16 cellular contexts compared by ENCODE assay signal in genomic region chr4:7760228-7760627, GRCh38.
DNase-seq lines count a peak whose midpoint lies in the region; ATAC-seq and TF ChIP-seq lines count a peak whose summit lies in the region.
"Had no signal": no experiment of that assay in that cellular context is flagged by ENCODE, and none has a peak within 500 bp of the region (broad histone marks: within the 10 kb centered on the region; RNA-seq: fewer than 3 reads in every experiment).

No MANE protein-coding gene starts in this region.

- 82 to 91% methylated on average over 9 of the region's 9 CpGs for WGBS in heart right ventricle, 2 donors
- 77 to 93% (median 80%) methylated on average over 8 to 9 of the region's 9 CpGs for WGBS in spleen, 5 donors

- H3K4me3 ChIP-seq in heart right ventricle = no peak overlapping the region
- H3K4me3 ChIP-seq in spleen = no peak overlapping the region
- H3K4me3 ChIP-seq in neural progenitor cell = no peak overlapping the region
- H3K4me3 ChIP-seq: thoracic aorta had no signal

- no peak overlapping the region for H3K27ac ChIP-seq in heart right ventricle
- H3K27ac ChIP-seq in spleen = peak overlapping the region in 2 of 8 donors; percentile 58 to 61
- H3K27ac ChIP-seq in neural progenitor cell = no peak overlapping the region
- H3K27ac ChIP-seq: thoracic aorta, WERI-Rb-1 had no signal

- H4K20me1 ChIP-seq in neural progenitor cell (ENCODE audit: low read depth) = peaks cover 20% of the 10 kb centered on the region

- TF ChIP-seq CTCF in heart right ventricle (IDR thresholded peaks at IDR 0.05) = no peak
- no peak for TF ChIP-seq CTCF in spleen (IDR thresholded peaks at IDR 0.05 in 8 of 11, conservative IDR thresholded peaks at IDR 0.05 in 3 of 11)
- no peak for TF ChIP-seq CTCF in neural progenitor cell (IDR thresholded peaks at IDR 0.05)

- H3K27me3 Mint-ChIP-seq in T-cell (no peaks in the 10 kb centered on the region), neural progenitor cell (ENCODE audit: insufficient read depth, low read depth) (peaks cover 18% of the 10 kb centered on the region)
- H3K27me3 Mint-ChIP-seq in dendritic cell treated with granulocyte-macrophage colony-stimulating factor and Interleukin-4, amounts not matched to agents 40 ng/mL and 50 ng/mL, for 4 days = peaks cover 40% of the 10 kb centered on the region

- ATAC-seq in left ventricle myocardium superior (no peak), heart right ventricle (no peak), T-cell (replicated peaks in 1 of 4) (no peak)

- CTCF ChIA-PET in T-cell (lab: Charles Lee) = no interaction called here

- H3K9ac ChIP-seq in neural progenitor cell = no peak overlapping the region

- H3F3A ChIP-seq in neural progenitor cell (ENCODE audit: low read depth) = peaks cover 12% of the 10 kb centered on the region

- H3K27me3 ChIP-seq in heart right ventricle = no peaks in the 10 kb centered on the region
- no peaks in the 10 kb centered on the region for H3K27me3 ChIP-seq in spleen (replicated peaks in 1 of 7)
- H3K27me3 ChIP-seq in neural progenitor cell = no peaks in the 10 kb centered on the region
- H3K27me3 ChIP-seq: esophagus muscularis mucosa had no signal

- H3K9me3 Mint-ChIP-seq in T-cell (no peaks in the 10 kb centered on the region), neural progenitor cell (peaks cover 4% of the 10 kb centered on the region)
- no peaks in the 10 kb centered on the region for H3K9me3 Mint-ChIP-seq in dendritic cell treated with granulocyte-macrophage colony-stimulating factor and Interleukin-4, amounts not matched to agents 40 ng/mL and 50 ng/mL, for 4 days
- H3K9me3 Mint-ChIP-seq: H9, memory B cell had no signal

- peaks cover 12 to 39% (median 35%) of the 10 kb centered on the region in 3 donors for H3K4me1 Mint-ChIP-seq in T-cell
- H3K4me1 Mint-ChIP-seq in dendritic cell treated with granulocyte-macrophage colony-stimulating factor and Interleukin-4, amounts not matched to agents 40 ng/mL and 50 ng/mL, for 4 days (ENCODE audit: low read depth) = peaks cover 34% of the 10 kb centered on the region
- peaks cover 40% of the 10 kb centered on the region for H3K4me1 Mint-ChIP-seq in neural progenitor cell

- no peak overlapping the region for H3K4me2 ChIP-seq in neural progenitor cell

- H3K9me3 ChIP-seq in heart right ventricle = no peaks in the 10 kb centered on the region
- no peaks in the 10 kb centered on the region for H3K9me3 ChIP-seq in spleen
- no peaks in the 10 kb centered on the region for H3K9me3 ChIP-seq in neural progenitor cell (ENCODE audit: low read depth)
- H3K9me3 ChIP-seq: esophagus muscularis mucosa, thoracic aorta had no signal

- TF ChIP-seq POLR2A in spleen (IDR thresholded peaks at IDR 0.05) (no peak), erythroblast (IDR thresholded peaks at IDR 0.05; ENCODE audit: low read length) (no peak)

- DNase-seq in left ventricle myocardium superior (peak; percentile 25), heart right ventricle (no peak), T-cell (no peak), spleen (peak; percentile 66), erythroblast (lab: John Stamatoyannopoulos, UW) (no peak), germinal center (ENCODE audit: low spot score) (no peak), neural progenitor cell (ENCODE audit: low spot score) (no peak)
- DNase-seq: H9, MV-4-11, NCI-H187 treated with DMSO at 0.1 percent for 48 hours, NCI-H345, WERI-Rb-1 had no signal

- H3K27ac Mint-ChIP-seq in T-cell (peak overlapping the region; percentile 95 to 97), neural progenitor cell (no peak overlapping the region)
- H3K27ac Mint-ChIP-seq in dendritic cell treated with granulocyte-macrophage colony-stimulating factor and Interleukin-4, amounts not matched to agents 40 ng/mL and 50 ng/mL, for 4 days = peak overlapping the region; percentile 43
- H3K27ac Mint-ChIP-seq: memory B cell had no signal

- H3K4me3 Mint-ChIP-seq in T-cell (peak overlapping the region; percentile 70 to 79 (median 74)), neural progenitor cell (no peak overlapping the region)
- no peak overlapping the region for H3K4me3 Mint-ChIP-seq in dendritic cell treated with granulocyte-macrophage colony-stimulating factor and Interleukin-4, amounts not matched to agents 40 ng/mL and 50 ng/mL, for 4 days
- H3K4me3 Mint-ChIP-seq: H9, memory B cell had no signal

- no peak overlapping the region for H2AFZ ChIP-seq in neural progenitor cell (replicated peaks)

- intact Hi-C loops in left ventricle myocardium superior (cut with micrococcal nuclease) (loop anchor here (5.0 kb wide), 1 partner anchor 42 kb away; no protein-coding TSS in a partner anchor), heart right ventricle (cut with DNase I) (loop anchor here in 7 of 10 donors (2.0 to 5.0 kb wide), 5 partner anchors 37 to 229 kb away; no protein-coding TSS in a partner anchor), spleen (cut with DNase I; ENCODE audit: low total_unique reads) (no loop called here)
- intact Hi-C loops in dendritic cell treated with granulocyte-macrophage colony-stimulating factor and Interleukin-4, amounts not matched to agents 40 ng/mL and 50 ng/mL, for 4 days (cut with micrococcal nuclease) = loop anchor here (5.0 kb wide), 1 partner anchor 42 kb away; no protein-coding TSS in a partner anchor

- POLR2A ChIA-PET in T-cell (lab: Charles Lee) = interaction anchor here in 1 of 2 donors (0.5 kb wide), 1 partner anchor 42 kb away, joined by 3 read pairs; no protein-coding TSS in a partner anchor

- H3K36me3 ChIP-seq in heart right ventricle (peaks cover 0 to 45% (median 0%) of the 10 kb centered on the region in 9 donors), spleen (peaks cover 0 to 37% (median 4%) of the 10 kb centered on the region in 6 donors), neural progenitor cell (no peaks in the 10 kb centered on the region)

- no peaks in the 10 kb centered on the region for H3K79me2 ChIP-seq in neural progenitor cell (ENCODE audit: low read depth)

- H3K36me3 Mint-ChIP-seq in T-cell (peaks cover 8% of the 10 kb centered on the region), neural progenitor cell (no peaks in the 10 kb centered on the region)
- no peaks in the 10 kb centered on the region for H3K36me3 Mint-ChIP-seq in dendritic cell treated with granulocyte-macrophage colony-stimulating factor and Interleukin-4, amounts not matched to agents 40 ng/mL and 50 ng/mL, for 4 days (ENCODE audit: low read depth)
- H3K36me3 Mint-ChIP-seq: memory B cell had no signal

- peaks cover 2 to 28% (median 11%) of the 10 kb centered on the region in 9 donors for H3K4me1 ChIP-seq in heart right ventricle
- peaks cover 0 to 42% (median 25%) of the 10 kb centered on the region in 6 donors for H3K4me1 ChIP-seq in spleen
- H3K4me1 ChIP-seq in neural progenitor cell = peaks cover 16% of the 10 kb centered on the region

Comparison
In these comparisons a context has a peak if more than half of its experiments do, and no peak if none do; other contexts are left out.
1. DNase-seq: peak in left ventricle myocardium superior (single experiment) and spleen (single experiment); none in heart right ventricle (0 of 2), T-cell (0 of 34), erythroblast (0 of 2), germinal center (single experiment) and neural progenitor cell (single experiment).
2. H3K4me3 Mint-ChIP-seq: peak in T-cell (3 of 3); none in dendritic cell treated with granulocyte-macrophage colony-stimulating factor and Interleukin-4, amounts not matched to agents 40 ng/mL and 50 ng/mL, for 4 days (single experiment) and neural progenitor cell (single experiment).